Comparison of ENCODE assay signal across 8 cellular contexts in the genomic region with DNA sequence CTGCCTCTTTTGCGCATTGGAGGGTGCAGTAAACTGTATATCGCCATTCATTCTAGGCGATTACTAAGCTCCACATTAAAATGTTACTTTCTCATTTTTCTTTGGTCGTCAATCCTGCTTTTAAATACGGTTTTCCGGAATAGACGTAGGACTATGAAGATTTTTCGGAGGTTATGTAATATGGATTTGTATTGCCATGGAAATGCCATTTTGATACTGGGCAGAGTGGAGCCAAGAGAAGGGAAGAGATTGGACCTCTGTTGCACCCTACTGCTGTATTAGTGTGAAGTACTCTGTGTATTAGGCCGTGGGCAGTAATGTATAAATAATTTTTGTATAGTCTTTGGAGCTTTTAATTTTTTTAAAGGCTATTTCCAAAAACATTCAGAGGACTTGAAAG. TPM values are rescaled to one million over a fixed set of nuclear protein-coding genes. Genes with fewer than 3 reads are reported as not detected.
DNase-seq lines count a peak whose midpoint lies in the region; ATAC-seq lines count a peak whose summit lies in the region.

No MANE protein-coding gene starts in this region.

- H3K27me3 ChIP-seq in esophagus (ENCODE audit: control insufficient read depth in 1 of 2, insufficient read depth in 2 of 2, low read length in 2 of 2), result no peaks in the 10 kb centered on the region
- no peaks in the 10 kb centered on the region for H3K27me3 ChIP-seq in rectal smooth muscle tissue (ENCODE audit: control insufficient read depth, insufficient read depth, low read length)

- H3K4me1 ChIP-seq in ES-I3 (ENCODE audit: insufficient read depth, low read length), result peaks cover 8% of the 10 kb centered on the region; the same call in 1 of the 2 replicates
- no peaks in the 10 kb centered on the region for H3K4me1 ChIP-seq in esophagus (ENCODE audit: control insufficient read depth in 2 of 2, insufficient read depth in 2 of 2, low read length in 1 of 2)
- H3K4me1 ChIP-seq in rectal smooth muscle tissue (ENCODE audit: control insufficient read depth, insufficient read depth, low read length), result peaks cover 5% of the 10 kb centered on the region

- ATAC-seq in stimulated activated naive CD8-positive, alpha-beta T cell treated with anti-CD3 and anti-CD28 coated beads, Interleukin-15, Interleukin-2, amounts not matched to agents 100 U/mL and 50 U/mL, for 24 hours, result no peak

- DNase-seq in NCI-H460 (ENCODE audit: extremely low read depth, low read depth) (peak; percentile 2), A172 (ENCODE audit: low spot score) (no peak)
- no peak for DNase-seq in activated CD4-positive, alpha-beta T cell treated with anti-CD3 and anti-CD28 coated beads for 1 hour
- DNase-seq in activated CD4-positive, CD25-positive, alpha-beta regulatory T cell (lab: John Stamatoyannopoulos, UW), result no peak
- no peak for DNase-seq in stimulated activated naive CD8-positive, alpha-beta T cell treated with anti-CD3 and anti-CD28 coated beads, Interleukin-15, Interleukin-2, amounts not matched to agents 100 U/mL and 50 U/mL, for 24 hours

- no peaks in the 10 kb centered on the region for H3K36me3 ChIP-seq in ES-I3 (ENCODE audit: insufficient read depth, low read length)
- no peaks in the 10 kb centered on the region for H3K36me3 ChIP-seq in esophagus (ENCODE audit: control insufficient read depth in 2 of 2, insufficient read depth in 2 of 2, low read length in 1 of 2)
- H3K36me3 ChIP-seq in rectal smooth muscle tissue (ENCODE audit: control insufficient read depth, insufficient read depth, low read length), result peaks cover 2% of the 10 kb centered on the region

- WGBS in esophagus, 2 donors, result 1% methylated on average over 9 of the region's 9 CpGs

- H3K9ac ChIP-seq in ES-I3 (ENCODE audit: low read depth, low read length) (peak overlapping the region; percentile 70), rectal smooth muscle tissue (ENCODE audit: low read length) (peak overlapping the region; percentile 97)

- H3K9me3 ChIP-seq in ES-I3 (ENCODE audit: control insufficient read depth, insufficient read depth, low read length) (no peaks in the 10 kb centered on the region), esophagus (ENCODE audit: control insufficient read depth in 2 of 2, insufficient read depth in 1 of 2, low read depth in 1 of 2, low read length in 1 of 2) (no peaks in the 10 kb centered on the region)

- H3K27ac ChIP-seq in esophagus (ENCODE audit: low read depth in 2 of 2, low read length in 1 of 2) (peak overlapping the region; percentile 94 to 97), rectal smooth muscle tissue (ENCODE audit: low read depth, low read length) (peak overlapping the region; percentile 96)

- H3K4me3 ChIP-seq in esophagus (ENCODE audit: low read depth in 1 of 2, low read length in 2 of 2), result peak overlapping the region; percentile 95 to 96
- peak overlapping the region; percentile 99 for H3K4me3 ChIP-seq in rectal smooth muscle tissue (ENCODE audit: low read length)

RNA-seq across cellular contexts. Expression of gene RBM25, which starts 1.0 kb away (rescaled TPM):
- 30.0 and 35.0 TPM in 2 replicates for total RNA-seq in NCI-H460 (2014; rRNA removed; shearing (Covaris generic))
- polyA plus RNA-seq in NCI-H460 (2014; cell fraction: nucleus; rRNA removed), result 119 and 148 TPM in 2 replicates
- polyA plus RNA-seq in esophagus, result 10 to 100 TPM; 23.3 to 38.5 TPM
- total RNA-seq in A172 (2014; rRNA removed; shearing (Covaris generic)), result 41.9 and 53.7 TPM in 2 replicates

RNA-seq across cellular contexts. Expression of gene ZFYVE1, which starts 32.4 kb away (rescaled TPM):
- total RNA-seq in NCI-H460 (2014; rRNA removed; shearing (Covaris generic)), result 4.3 and 5.8 TPM in 2 replicates
- 2.8 and 3.3 TPM in 2 replicates for polyA plus RNA-seq in NCI-H460 (2014; cell fraction: nucleus; rRNA removed)
- 1 to 10 TPM; 8.2 to 9.5 TPM for polyA plus RNA-seq in esophagus
- total RNA-seq in A172 (2014; rRNA removed; shearing (Covaris generic)), result 10.8 and 13.8 TPM in 2 replicates
